Comparison of ENCODE assay signal across 1 cellular context in the genomic region with DNA sequence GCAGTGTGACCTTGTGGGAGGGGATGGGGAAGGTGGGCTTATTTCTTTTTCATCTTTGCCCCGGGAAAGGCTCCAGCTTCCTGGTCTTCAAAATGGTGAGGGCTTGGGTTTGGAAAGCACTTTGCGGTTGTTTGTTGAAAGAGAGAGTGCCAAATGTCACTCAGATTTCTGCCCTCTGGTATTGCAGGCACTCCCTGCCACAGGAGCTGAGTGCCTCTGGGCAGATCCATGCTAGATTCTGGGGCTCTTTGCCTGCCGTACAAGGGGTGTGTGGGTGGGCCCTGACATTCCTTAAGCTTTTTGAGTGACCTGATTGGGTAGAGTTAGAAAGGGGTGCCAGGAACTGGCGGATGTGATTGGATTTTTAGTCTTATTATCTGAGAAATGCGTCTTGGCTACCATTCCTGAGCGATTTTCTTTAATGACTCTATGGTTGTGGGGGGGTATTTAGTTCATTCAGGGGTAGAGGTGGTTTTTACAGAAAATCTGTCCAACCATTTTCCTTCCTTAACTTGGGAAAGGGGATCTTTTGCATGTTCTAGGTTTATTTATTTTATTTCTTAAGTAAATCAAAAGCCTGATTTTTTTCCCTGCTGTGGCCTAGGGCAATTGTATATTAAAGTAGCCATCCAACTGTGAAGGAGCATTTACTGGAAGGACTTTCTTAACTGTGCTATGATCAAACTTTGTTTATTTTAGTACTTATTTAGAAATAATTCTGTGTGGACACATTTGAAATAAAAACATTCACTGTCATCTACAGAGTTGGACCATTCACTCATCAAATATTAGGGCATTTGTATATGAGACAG.
TF ChIP-seq lines count a peak whose summit lies in the region.

No MANE protein-coding gene starts in this region.

TF ChIP-seq in endothelial cell of umbilical vein, 7 proteins besides CTCF, POLR2A, EP300 and RAD21:
- no peak for TF ChIP-seq EZH2 (IDR thresholded peaks at IDR 0.05; ENCODE audit: borderline replicate concordance, low read depth, low read length, severe bottlenecking)
- TF ChIP-seq MYC (IDR thresholded peaks at IDR 0.05; ENCODE audit: low read depth, low read length): no peak
- no peak for TF ChIP-seq JUN (IDR thresholded peaks at IDR 0.05; ENCODE audit: borderline replicate concordance, insufficient read depth, insufficient read length, low read depth)
- TF ChIP-seq POLR2AphosphoS5 (IDR thresholded peaks at IDR 0.05; ENCODE audit: insufficient read depth, low read depth, low read length): no peak
